In the genomic region with DNA sequence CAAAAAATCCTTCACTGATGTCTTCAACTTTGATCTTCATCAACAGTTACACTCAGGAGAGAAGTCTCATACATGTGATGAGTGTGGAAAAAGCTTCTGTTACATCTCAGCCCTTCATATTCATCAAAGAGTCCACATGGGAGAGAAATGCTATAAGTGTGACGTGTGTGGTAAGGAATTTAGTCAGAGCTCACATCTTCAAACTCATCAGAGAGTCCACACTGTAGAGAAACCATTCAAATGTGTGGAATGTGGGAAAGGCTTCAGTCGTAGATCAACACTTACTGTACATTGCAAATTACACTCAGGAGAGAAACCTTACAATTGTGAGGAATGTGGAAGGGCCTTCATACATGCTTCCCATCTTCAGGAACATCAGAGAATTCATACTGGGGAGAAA, we compare ENCODE assay signal across 2 cellular contexts.
TF ChIP-seq lines count a peak whose summit lies in the region.

No MANE protein-coding gene starts in this region.

TF ChIP-seq in HEK293, 187 proteins besides CTCF, POLR2A, EP300 and RAD21 (continues in another document):
- TF ChIP-seq ZNF16 (tag by site-specific recombination; IDR thresholded peaks at IDR 0.05; ENCODE audit: low read depth) (no peak), ZNF239 (tag by site-specific recombination; IDR thresholded peaks at IDR 0.05) (no peak), ZNF26 (tag by site-specific recombination; IDR thresholded peaks at IDR 0.05) (no peak), ZNF19 (tag by site-specific recombination; IDR thresholded peaks at IDR 0.05; ENCODE audit: low read depth) (no peak), YY2 (tag by site-specific recombination; IDR thresholded peaks at IDR 0.05) (no peak), TRIM28 (IDR thresholded peaks at IDR 0.05; ENCODE audit: borderline replicate concordance, low read length) (peak; percentile 89; the same call in 1 of the 2 replicates), TSHZ1 (tag by site-specific recombination; IDR thresholded peaks at IDR 0.05; ENCODE audit: borderline replicate concordance) (no peak), ZNF792 (tag by site-specific recombination; IDR thresholded peaks at IDR 0.05) (no peak), ZNF518A (tag by site-specific recombination; conservative IDR thresholded peaks at IDR 0.05; ENCODE audit: low read depth) (0 out of 2 replicates have a peak, but pooled peaks have one; percentile 29), ZNF18 (tag by site-specific recombination; IDR thresholded peaks at IDR 0.05) (no peak)

TF ChIP-seq in K562, 482 proteins besides CTCF, POLR2A, EP300 and RAD21:
- TF ChIP-seq ZNF75A (CRISPR knock-in tag; IDR thresholded peaks at IDR 0.05) (peak; percentile 93), TRIM28 (IDR thresholded peaks at IDR 0.05) (peak; percentile 74; the same call in 1 of the 2 replicates), NELFE (IDR thresholded peaks at IDR 0.05; ENCODE audit: insufficient read depth, insufficient read length) (no peak), RBM25 (IDR thresholded peaks at IDR 0.05; ENCODE audit: low read depth, low read length, severe bottlenecking) (peak; percentile 57), CBX3 (IDR thresholded peaks at IDR 0.05; ENCODE audit: borderline replicate concordance in 1 of 2, low read length in 2 of 2) (0 out of 3 replicates have a peak, but pooled peaks of 1 of the 2 experiments have one; percentile 35), KLF1 (tag; IDR thresholded peaks at IDR 0.05) (no peak)
- TF ChIP-seq, protein P1, sequence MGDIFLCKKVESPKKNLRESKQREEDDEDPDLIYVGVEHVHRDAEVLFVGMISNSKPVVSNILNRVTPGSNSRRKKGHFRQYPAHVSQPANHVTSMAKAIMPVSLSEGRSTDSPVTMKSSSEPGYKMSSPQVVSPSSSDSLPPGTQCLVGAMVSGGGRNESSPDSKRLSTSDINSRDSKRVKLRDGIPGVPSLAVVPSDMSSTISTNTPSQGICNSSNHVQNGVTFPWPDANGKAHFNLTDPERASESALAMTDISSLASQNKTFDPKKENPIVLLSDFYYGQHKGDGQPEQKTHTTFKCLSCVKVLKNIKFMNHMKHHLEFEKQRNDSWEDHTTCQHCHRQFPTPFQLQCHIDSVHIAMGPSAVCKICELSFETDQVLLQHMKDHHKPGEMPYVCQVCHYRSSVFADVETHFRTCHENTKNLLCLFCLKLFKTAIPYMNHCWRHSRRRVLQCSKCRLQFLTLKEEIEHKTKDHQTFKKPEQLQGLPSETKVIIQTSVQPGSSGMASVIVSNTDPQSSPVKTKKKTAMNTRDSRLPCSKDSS (IDR thresholded peaks at IDR 0.05; ENCODE audit: low read depth, partially characterized antibody), result peak; percentile 55
